ENCODE assay signal across 8 cellular contexts in genomic region chr3:186930143-186930638, GRCh38. TPM values are rescaled to one million over a fixed set of nuclear protein-coding genes. Genes with fewer than 3 reads are reported as not detected.
DNase-seq lines count a peak whose midpoint lies in the region; ATAC-seq and TF ChIP-seq lines count a peak whose summit lies in the region.

Gene ST6GAL1 (plus strand): TSS chr3:186930526. CDS start chr3:187042704, 112,178 bp downstream.

- H3K27me3 Mint-ChIP-seq in endodermal cell (ENCODE audit: insufficient read depth): peaks cover 25% of the 10 kb centered on the region

- peak; percentile 9 for DNase-seq in NCI-H524 treated with DMSO at 0.1 percent for 48 hours (lab: John Stamatoyannopoulos, UW)
- DNase-seq in activated CD8-positive, alpha-beta memory T cell treated with anti-CD3 and anti-CD28 coated beads for 48 hours (ENCODE audit: low read depth in 2 of 3, low spot score in 2 of 3): peak; percentile 49 to 61 (median 52)
- DNase-seq in endodermal cell: peak; percentile 95
- peak; percentile 91 for DNase-seq in mesendoderm
- peak; percentile 28 to 46 for DNase-seq in stimulated activated CD8-positive, alpha-beta memory T cell treated with anti-CD3 and anti-CD28 coated beads, Interleukin-15, amount 100 ng/mL, for 4 hours (ENCODE audit: low read depth in 2 of 2)
- DNase-seq in NCI-H774 (lab: John Stamatoyannopoulos, UW): no peak

- peak within 1 kb of the TSS; percentile 92 for H3K27ac ChIP-seq in endodermal cell (ENCODE audit: low read depth, low read length)
- H3K27ac ChIP-seq in mesendoderm (ENCODE audit: low read depth, low read length): peak within 1 kb of the TSS; percentile 87

- peak within 1 kb of the TSS; percentile 96 for H3K27ac Mint-ChIP-seq in endodermal cell

- H3K36me3 ChIP-seq in endodermal cell (ENCODE audit: control insufficient read depth, insufficient read depth, low read length) (peaks cover 16% of the 10 kb centered on the region), mesendoderm (ENCODE audit: control insufficient read depth, insufficient read depth, low read length) (peaks cover 2% of the 10 kb centered on the region)

- H3K18ac ChIP-seq in mesendoderm (ENCODE audit: low read length): peak within 1 kb of the TSS; percentile 89

- peak within 1 kb of the TSS; percentile 95 for H3K56ac ChIP-seq in mesendoderm (ENCODE audit: low read length)

- peaks cover 15% of the 10 kb centered on the region for H3K79me1 ChIP-seq in mesendoderm (ENCODE audit: low read length)

- peaks cover 16% of the 10 kb centered on the region for H3K36me3 Mint-ChIP-seq in endodermal cell (ENCODE audit: low read depth)

- no peak within 1 kb of the TSS for H2AK5ac ChIP-seq in mesendoderm (ENCODE audit: low read length)

- peak within 1 kb of the TSS; percentile 4 for H2BK120ac ChIP-seq in mesendoderm (ENCODE audit: low read depth, low read length)

- peaks cover 22% of the 10 kb centered on the region for H3K4me1 Mint-ChIP-seq in endodermal cell

- peak; percentile 57 for TF ChIP-seq POLR2A in GM15510 (IDR thresholded peaks at IDR 0.05; ENCODE audit: borderline replicate concordance, extremely low read depth, insufficient read length)

- H3K9ac ChIP-seq in endodermal cell (ENCODE audit: extremely low read depth, low read length, poor library complexity, severe bottlenecking) (peak within 1 kb of the TSS; percentile 69), mesendoderm (ENCODE audit: low read length) (peak within 1 kb of the TSS; percentile 92)

- peak within 1 kb of the TSS; percentile 81 for H3K4me2 ChIP-seq in mesendoderm (ENCODE audit: low read length)

- peak within 1 kb of the TSS; percentile 89 for H3K4me3 ChIP-seq in endodermal cell (ENCODE audit: low read length)
- peak within 1 kb of the TSS; percentile 89 for H3K4me3 ChIP-seq in mesendoderm (ENCODE audit: low read length)

- peak; percentile 61 for ATAC-seq in HG02763 (IDR thresholded peaks at IDR 0.05; ENCODE audit: unreplicated experiment)

- H4K8ac ChIP-seq in mesendoderm (ENCODE audit: low read depth, low read length): no peak within 1 kb of the TSS

- H3K4ac ChIP-seq in mesendoderm (ENCODE audit: low read depth, low read length): peak within 1 kb of the TSS; percentile 64

- peak within 1 kb of the TSS; percentile 70 for H2BK5ac ChIP-seq in mesendoderm (ENCODE audit: low read length)

- H3K23ac ChIP-seq in mesendoderm (ENCODE audit: low read length): no peak within 1 kb of the TSS

- H3K27me3 ChIP-seq in endodermal cell (ENCODE audit: control insufficient read depth, insufficient read depth, low read length, poor library complexity, severe bottlenecking): no peaks in the 10 kb centered on the region
- no peaks in the 10 kb centered on the region for H3K27me3 ChIP-seq in mesendoderm (ENCODE audit: insufficient read depth, low read length, poor library complexity)

- H3K79me2 ChIP-seq in mesendoderm (ENCODE audit: control insufficient read depth, insufficient read depth, low read length): peaks cover 27% of the 10 kb centered on the region

- H3K9me3 Mint-ChIP-seq in endodermal cell: peaks cover 2% of the 10 kb centered on the region

- TF ChIP-seq CTCF in endodermal cell (conservative IDR thresholded peaks at IDR 0.05): peak; percentile 58

- H2BK15ac ChIP-seq in mesendoderm (replicated peaks; ENCODE audit: low read depth): no peak within 1 kb of the TSS

- H3K4me1 ChIP-seq in endodermal cell (ENCODE audit: control insufficient read depth, insufficient read depth, low read length) (peaks cover 4% of the 10 kb centered on the region), mesendoderm (ENCODE audit: control insufficient read depth, low read depth, low read length) (peaks cover 6% of the 10 kb centered on the region)

- H3K4me3 Mint-ChIP-seq in endodermal cell: peak within 1 kb of the TSS; percentile 91

- WGBS in endodermal cell (ENCODE audit: insufficient coverage in 1 of 2, insufficient read length in 1 of 2), 2 experiments: 2 to 15% methylated on average over 5 to 38 of the region's 38 CpGs
- no CpG with 5 or more reads among the region's 38 CpGs for WGBS in mesendoderm (ENCODE audit: extremely low coverage, insufficient coverage, low lambda C conversion rate)

- H4K5ac ChIP-seq in mesendoderm (ENCODE audit: low read length): no peak within 1 kb of the TSS

- H3K9me3 ChIP-seq in endodermal cell (ENCODE audit: control insufficient read depth, low read length): no peaks in the 10 kb centered on the region

RNA-seq across cellular contexts. Expression of gene ST6GAL1, which starts in this region (rescaled TPM):
- 10 to 100 TPM; 79.3 to 82.4 TPM for total RNA-seq in endodermal cell
- 49.8 TPM for polyA plus RNA-seq in endodermal cell (2013, experiment 1 of 2)
- 50.2 TPM for polyA plus RNA-seq in endodermal cell (2013, experiment 2 of 2)
- polyA plus RNA-seq in mesendoderm (2013, experiment 1 of 2): 47.2 TPM
- 46.4 TPM for polyA plus RNA-seq in mesendoderm (2013, experiment 2 of 2)
